ENCODE assay signal across 8 cellular contexts in genomic region chr21:34614443-34614692, GRCh38. TPM values are rescaled to one million over a fixed set of nuclear protein-coding genes. Genes with fewer than 3 reads are reported as not detected.
DNase-seq lines count a peak whose midpoint lies in the region; ATAC-seq and TF ChIP-seq lines count a peak whose summit lies in the region.

No MANE protein-coding gene starts in this region.

- H3K4me1 ChIP-seq in BLaER1 treated with 17β-estradiol and CSF1 and Interleukin-3, amounts not matched to agents 10 nM and 100 nM = peaks cover 58 to 72% (median 70%) of the 10 kb centered on the region in 10 experiments

- H3K27me3 ChIP-seq in BLaER1 treated with 17β-estradiol and CSF1 and Interleukin-3, amounts not matched to agents 10 nM and 100 nM = peaks cover 11 to 31% (median 25%) of the 10 kb centered on the region in 11 experiments
- H3K27me3 ChIP-seq in HL-60 (ENCODE audit: insufficient read depth, poor library complexity, severe bottlenecking) = no peaks in the 10 kb centered on the region

- peak overlapping the region; percentile 85 to 97 (median 95) for H3K4me2 ChIP-seq in BLaER1 treated with 17β-estradiol and CSF1 and Interleukin-3, amounts not matched to agents 10 nM and 100 nM

- H3K9ac ChIP-seq in BLaER1 treated with 17β-estradiol and CSF1 and Interleukin-3, amounts not matched to agents 10 nM and 100 nM = peak overlapping the region; percentile 82 to 97 (median 86)

- no peaks in the 10 kb centered on the region for H3K36me3 Mint-ChIP-seq in naive B cell

- H3K27ac Mint-ChIP-seq in naive B cell = no peak overlapping the region

- no peaks in the 10 kb centered on the region for H3K9me3 ChIP-seq in BLaER1 treated with 17β-estradiol and CSF1 and Interleukin-3, amounts not matched to agents 10 nM and 100 nM (replicated peaks in 1 of 11)

- H3K9me3 Mint-ChIP-seq in naive B cell = peaks cover 0 to 2% (median 0%) of the 10 kb centered on the region in 7 donors

- no peak for ATAC-seq in naive B cell (ENCODE audit: low read depth in 2 of 2)
- no peak for ATAC-seq in HG02981 (IDR thresholded peaks at IDR 0.05; ENCODE audit: unreplicated experiment)

- H3K4me3 ChIP-seq in BLaER1 treated with 17β-estradiol and CSF1 and Interleukin-3, amounts not matched to agents 10 nM and 100 nM = peak overlapping the region; percentile 79 to 99 (median 92)
- peak overlapping the region; percentile 77 for H3K4me3 ChIP-seq in HL-60 (replicated peaks; ENCODE audit: insufficient read depth, low read length)
- H3K4me3 ChIP-seq in cardiac fibroblast (replicated peaks in 1 of 2; ENCODE audit: low read depth in 2 of 2, low read length in 2 of 2) = peak overlapping the region; percentile 67 to 83

- H3K4me1 Mint-ChIP-seq in naive B cell = peaks cover 17 to 25% (median 21%) of the 10 kb centered on the region in 3 donors

- H3K36me3 ChIP-seq in BLaER1 treated with 17β-estradiol and CSF1 and Interleukin-3, amounts not matched to agents 10 nM and 100 nM = no peaks in the 10 kb centered on the region

- H4K20me1 ChIP-seq in BLaER1 treated with 17β-estradiol and CSF1 and Interleukin-3, amounts not matched to agents 10 nM and 100 nM = peaks cover 0 to 22% (median 11%) of the 10 kb centered on the region in 11 experiments; a peak in 9 of 22 replicates

- H3K27ac ChIP-seq in BLaER1 treated with 17β-estradiol and CSF1 and Interleukin-3, amounts not matched to agents 10 nM and 100 nM = peak overlapping the region; percentile 68 to 89 (median 85)
- H3K27ac ChIP-seq in HL-60 (replicated peaks) = no peak overlapping the region

- H3K27me3 Mint-ChIP-seq in naive B cell = peaks cover 0 to 8% (median 0%) of the 10 kb centered on the region in 3 donors

- no peak for TF ChIP-seq CTCF in HL-60 (IDR thresholded peaks at IDR 0.05; ENCODE audit: insufficient read depth, low read length)
- no peak for TF ChIP-seq CTCF in cardiac fibroblast (IDR thresholded peaks at IDR 0.05; ENCODE audit: low read depth, low read length)

- peak overlapping the region; percentile 77 to 94 (median 88) for H3K4me3 Mint-ChIP-seq in naive B cell

- DNase-seq in HL-60 (ENCODE audit: low read depth in 1 of 2, low spot score in 1 of 2) (no peak), cardiac fibroblast (ENCODE audit: low read depth in 2 of 2) (no peak), naive B cell (no peak), H4 (ENCODE audit: low spot score) (no peak), COLO829 (ENCODE audit: low spot score) (no peak)
- DNase-seq in NK-92 treated with Interleukin-12 subunit alpha and Interleukin-12 subunit beta, amount 100 ng/mL, for 24 hours (lab: John Stamatoyannopoulos, UW) = no peak

RNA-seq across cellular contexts. Expression of gene RCAN1, which starts 0.5 kb away (rescaled TPM):
- 10 to 100 TPM in 5 of 6 donors, 1 to 10 TPM in 1; 8.4 to 16.8 (median 12.1) TPM for polyA plus RNA-seq in naive B cell (ENCODE audit: low read depth in 6 of 6)
- total RNA-seq in H4 (2014; rRNA removed; shearing (Covaris generic)) = 43.7 and 52.2 TPM in 2 replicates

RNA-seq across cellular contexts. Expression of gene CLIC6, which starts 54.4 kb away (rescaled TPM):
- not detected for polyA plus RNA-seq in naive B cell (ENCODE audit: low read depth in 6 of 6)
- not detected in 2 replicates for total RNA-seq in H4 (2014; rRNA removed; shearing (Covaris generic))
